26 cellular contexts compared by ENCODE assay signal in genomic region chr2:64386676-64387075, GRCh38.
"Had no signal": no experiment of that assay in that cellular context is flagged by ENCODE, and none has a peak within 500 bp of the region (broad histone marks: within the 10 kb centered on the region; RNA-seq: fewer than 3 reads in every experiment).

No MANE protein-coding gene starts in this region.

- H3K27ac ChIP-seq: coronary artery, epithelial cell of prostate, gastrocnemius medialis, left lung, ovary, psoas muscle, skin epidermis, spleen, thoracic aorta, tibial nerve, upper lobe of right lung, uterus had no signal

- H3K4me3 Mint-ChIP-seq: effector memory CD8-positive, alpha-beta T cell; naive thymus-derived CD4-positive, alpha-beta T cell; nephron; stimulated activated naive B cell treated with anti-CD40 and anti-IgM and Interleukin-4, amounts not matched to agents 10 μg/mL and 1 μg/mL and 100 μg/mL, for 72 hours; stimulated activated naive CD8-positive, alpha-beta T cell treated with anti-CD3 and anti-CD28 coated beads, Interleukin-15, Interleukin-2, amounts not matched to agents 100 ng/mL and 50 ng/mL, for 24 hours had no signal

- H3K4me1 ChIP-seq: gastrocnemius medialis, psoas muscle, tibial nerve, upper lobe of right lung, uterus had no signal

- H3K27me3 Mint-ChIP-seq: stimulated activated naive B cell treated with anti-CD40 and anti-IgM and Interleukin-4, amounts not matched to agents 10 μg/mL and 1 μg/mL and 100 μg/mL, for 72 hours had no signal

- DNase-seq: dermis blood vessel endothelial cell; effector memory CD8-positive, alpha-beta T cell; foreskin fibroblast; gastrocnemius medialis; left cardiac atrium; left lung; mesenchymal stem cell; midbrain; naive thymus-derived CD4-positive, alpha-beta T cell; occipital lobe; ovary; posterior cingulate gyrus; psoas muscle; right cardiac atrium; spleen; stimulated activated CD4-positive, alpha-beta T cell treated with anti-CD3 and anti-CD28 coated beads, Interleukin-4, amount 100 ng/mL, for 4 hours; stimulated activated naive B cell treated with anti-CD40 and anti-IgM and Interleukin-4, amounts not matched to agents 10 μg/mL and 1 μg/mL and 100 μg/mL, for 72 hours; upper lobe of right lung; uterus had no signal

- H3K4me1 Mint-ChIP-seq: naive thymus-derived CD4-positive, alpha-beta T cell; nephron; stimulated activated naive B cell treated with anti-CD40 and anti-IgM and Interleukin-4, amounts not matched to agents 10 μg/mL and 1 μg/mL and 100 μg/mL, for 72 hours had no signal

- H3K27ac Mint-ChIP-seq: effector memory CD8-positive, alpha-beta T cell; nephron; stimulated activated naive B cell treated with anti-CD40 and anti-IgM and Interleukin-4, amounts not matched to agents 10 μg/mL and 1 μg/mL and 100 μg/mL, for 72 hours; stimulated activated naive CD8-positive, alpha-beta T cell treated with anti-CD3 and anti-CD28 coated beads, Interleukin-15, Interleukin-2, amounts not matched to agents 100 ng/mL and 50 ng/mL, for 24 hours had no signal

- H3K4me3 ChIP-seq: coronary artery, gastrocnemius medialis, left lung, ovary, psoas muscle, skin epidermis, spleen, thoracic aorta, tibial nerve, upper lobe of right lung, uterus had no signal

- H3K27me3 ChIP-seq: gastrocnemius medialis, left lung, ovary, spleen, tibial nerve, upper lobe of right lung, uterus had no signal

- H3K9me3 ChIP-seq: gastrocnemius medialis, ovary, upper lobe of right lung, uterus had no signal

- H3K36me3 ChIP-seq: gastrocnemius medialis, left lung, ovary, spleen, thoracic aorta, tibial nerve, upper lobe of right lung, uterus had no signal
